Comparison of ENCODE assay signal across 23 cellular contexts in genomic region chr11:131916633-131917032, GRCh38.
"Had no signal": no experiment of that assay in that cellular context is flagged by ENCODE, and none has a peak within 500 bp of the region (broad histone marks: within the 10 kb centered on the region; RNA-seq: fewer than 3 reads in every experiment).

No MANE protein-coding gene starts in this region.

- H3K4me1 Mint-ChIP-seq: stimulated activated memory B cell treated with anti-CD40 and anti-IgM and Interleukin-4, amounts not matched to agents 10 μg/mL and 1 μg/mL and 100 μg/mL, for 72 hours had no signal

- H3K27ac ChIP-seq: breast epithelium, colonic mucosa, esophagus muscularis mucosa, gastroesophageal sphincter, lower lobe of right lung, thoracic aorta, WERI-Rb-1 had no signal

- H3K4me2 ChIP-seq: smooth muscle cell had no signal

- DNase-seq: activated CD4-positive, alpha-beta T cell treated with anti-CD3 and anti-CD28 coated beads for 1 hour; activated CD4-positive, alpha-beta T cell treated with anti-CD3 and anti-CD28 coated beads, Interleukin-2, amount 50 U/mL, for 1 hour; activated CD8-positive, alpha-beta T cell treated with anti-CD3 and anti-CD28 coated beads, Interleukin-2, amount 10 ng/mL, durations not matched to agents 7 days and 5 days; activated gamma-delta T cell; activated naive CD4-positive, alpha-beta T cell treated with anti-CD3 and anti-CD28 coated beads, Interleukin-2, amount 50 U/mL, for 16 hours; aorta; colonic mucosa; head of caudate nucleus; left colon; lower lobe of right lung; nephron progenitor cell; stimulated activated CD4-positive, alpha-beta T cell treated with anti-CD3 and anti-CD28 coated beads, Interleukin-15, amount 100 ng/mL, for 24 hours; T-helper 1 cell; WERI-Rb-1 had no signal

- H3K27me3 ChIP-seq: colonic mucosa had no signal

- ATAC-seq: activated CD8-positive, alpha-beta T cell treated with anti-CD3 and anti-CD28 coated beads, Interleukin-2, amount 10 ng/mL, durations not matched to agents 7 days and 5 days; gastroesophageal sphincter; left colon; sciatic nerve had no signal

- H3K36me3 Mint-ChIP-seq: mesothelial cell of epicardium; stimulated activated memory B cell treated with anti-CD40 and anti-IgM and Interleukin-4, amounts not matched to agents 10 μg/mL and 1 μg/mL and 100 μg/mL, for 72 hours had no signal

- H3K27ac Mint-ChIP-seq: activated CD8-positive, alpha-beta T cell treated with anti-CD3 and anti-CD28 coated beads, Interleukin-2, amount 10 ng/mL, durations not matched to agents 7 days and 5 days; activated T-helper 1 cell treated with anti-CD3 and anti-CD28 coated beads, Interleukin-12 subunit alpha, Interleukin-12 subunit beta, Interleukin-2, Interleukin-4 antibody, amounts not matched to agents 30 ng/mL and 10 ng/mL and 1 ng/mL, durations not matched to agents 14 hours and 24 hours and 36 hours; mesothelial cell of epicardium; nephron progenitor cell; stimulated activated memory B cell treated with anti-CD40 and anti-IgM and Interleukin-4, amounts not matched to agents 10 μg/mL and 1 μg/mL and 100 μg/mL, for 72 hours had no signal

- H3K9me3 ChIP-seq: breast epithelium, colonic mucosa, esophagus muscularis mucosa, gastroesophageal sphincter, lower lobe of right lung, thoracic aorta had no signal

- H3K36me3 ChIP-seq: breast epithelium, colonic mucosa, esophagus muscularis mucosa, gastroesophageal sphincter, lower lobe of right lung, thoracic aorta, WERI-Rb-1 had no signal

- H3K4me1 ChIP-seq: breast epithelium, colonic mucosa, lower lobe of right lung had no signal

- H3K9me3 Mint-ChIP-seq: activated T-helper 1 cell treated with anti-CD3 and anti-CD28 coated beads, Interleukin-12 subunit alpha, Interleukin-12 subunit beta, Interleukin-2, Interleukin-4 antibody, amounts not matched to agents 30 ng/mL and 10 ng/mL and 1 ng/mL, durations not matched to agents 14 hours and 24 hours and 36 hours; mesothelial cell of epicardium; nephron progenitor cell; stimulated activated memory B cell treated with anti-CD40 and anti-IgM and Interleukin-4, amounts not matched to agents 10 μg/mL and 1 μg/mL and 100 μg/mL, for 72 hours had no signal

- H3K4me3 Mint-ChIP-seq: activated CD8-positive, alpha-beta T cell treated with anti-CD3 and anti-CD28 coated beads, Interleukin-2, amount 10 ng/mL, durations not matched to agents 7 days and 5 days; activated T-helper 1 cell treated with anti-CD3 and anti-CD28 coated beads, Interleukin-12 subunit alpha, Interleukin-12 subunit beta, Interleukin-2, Interleukin-4 antibody, amounts not matched to agents 30 ng/mL and 10 ng/mL and 1 ng/mL, durations not matched to agents 14 hours and 24 hours and 36 hours; mesothelial cell of epicardium; nephron progenitor cell; stimulated activated memory B cell treated with anti-CD40 and anti-IgM and Interleukin-4, amounts not matched to agents 10 μg/mL and 1 μg/mL and 100 μg/mL, for 72 hours had no signal

- H3K4me3 ChIP-seq: breast epithelium, colonic mucosa, esophagus muscularis mucosa, gastroesophageal sphincter, lower lobe of right lung, smooth muscle cell, thoracic aorta had no signal
